Comparison of ENCODE assay signal across 8 cellular contexts in the genomic region with DNA sequence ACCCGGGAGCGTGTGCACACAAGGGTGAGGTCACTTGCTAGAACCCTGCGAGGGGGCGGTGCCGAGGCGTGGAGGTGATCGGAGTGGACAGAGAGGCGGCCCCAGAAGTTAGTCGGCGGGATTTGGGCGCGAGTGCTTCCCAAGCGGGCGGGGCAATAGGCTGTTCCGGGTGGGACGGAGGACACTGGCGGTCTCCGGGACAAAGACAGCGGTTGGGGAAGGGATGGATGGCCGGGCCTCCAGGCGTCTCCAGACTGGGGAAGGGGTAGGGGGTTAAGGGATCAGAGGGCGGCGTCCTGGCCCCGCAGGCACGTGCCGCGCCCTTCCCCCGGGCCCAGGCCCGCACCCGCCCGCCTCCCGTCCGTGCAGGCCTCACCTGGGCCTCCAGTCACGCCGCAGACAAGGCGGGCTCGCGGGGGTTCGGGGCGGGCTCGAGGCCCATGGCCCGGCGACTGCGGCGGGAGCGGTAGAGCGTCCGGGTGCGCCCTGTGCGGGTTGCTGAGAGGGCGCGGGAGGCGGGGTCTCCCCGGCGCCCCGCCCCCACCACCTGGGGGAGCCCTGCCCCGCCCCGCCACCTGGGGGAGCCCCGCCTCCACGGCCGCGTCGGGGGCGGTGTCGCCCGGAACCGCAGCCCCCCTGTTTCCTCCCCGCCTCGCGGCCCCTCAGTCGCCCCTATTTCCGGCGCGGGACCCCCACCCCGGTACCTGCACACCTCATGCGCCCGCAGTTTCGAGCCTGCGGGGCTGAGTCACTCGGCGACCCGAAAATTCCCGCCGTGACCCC. TPM values are rescaled to one million over a fixed set of nuclear protein-coding genes. Genes with fewer than 3 reads are reported as not detected.
DNase-seq lines count a peak whose midpoint lies in the region; ATAC-seq and TF ChIP-seq lines count a peak whose summit lies in the region.

A gene (minus strand): TSS at position 505 of the 783 bp plus-strand sequence. CDS start 945 bp downstream, outside the sequence.

- peaks cover 6% of the 10 kb centered on the region for H3K4me1 Mint-ChIP-seq in HFFc6 (ENCODE audit: low read depth)

- peaks cover 4% of the 10 kb centered on the region for H3K36me3 Mint-ChIP-seq in HFFc6 (ENCODE audit: low read depth)

- H3K9me3 Mint-ChIP-seq in HFFc6 = no peaks in the 10 kb centered on the region

- no peak for DNase-seq in HFFc6
- peak; percentile 69 for DNase-seq in NCI-H774 (lab: John Stamatoyannopoulos, UW)
- peak; percentile 62 to 75 for DNase-seq in activated T-helper 1 cell treated with anti-CD3 and anti-CD28 coated beads, Interleukin-2, amount 50 U/mL, for 16 hours (ENCODE audit: low read depth in 1 of 2, low spot score in 1 of 2)
- DNase-seq in germinal center (ENCODE audit: low spot score) = peak; percentile 98
- DNase-seq in retinal pigment epithelial cell (ENCODE audit: low read depth) = no peak
- no peak for DNase-seq in amniotic stem cell (lab: John Stamatoyannopoulos, UW)

- ATAC-seq in HG02840 (IDR thresholded peaks at IDR 0.05; ENCODE audit: low FRiP score, unreplicated experiment) = no peak

- peaks cover 11% of the 10 kb centered on the region for H3K27me3 Mint-ChIP-seq in HFFc6 (ENCODE audit: insufficient read depth)

- peak within 1 kb of the TSS; percentile 64 for H3K4me3 Mint-ChIP-seq in HFFc6

- TF ChIP-seq CTCF in HFFc6 (IDR thresholded peaks at IDR 0.05) (no peak; the same call in 1 of the 2 replicates), retinal pigment epithelial cell (conservative IDR thresholded peaks at IDR 0.05; ENCODE audit: low read depth, low read length) (no peak)

- H3K4me3 ChIP-seq in GM08714 (ENCODE audit: low read length) (peak within 1 kb of the TSS; percentile 57; the same call in 1 of the 2 replicates), retinal pigment epithelial cell (ENCODE audit: low read length) (peak within 1 kb of the TSS; percentile 47)

- no peak within 1 kb of the TSS for H3K27ac Mint-ChIP-seq in HFFc6

RNA-seq across cellular contexts. Expression of the gene that starts here (rescaled TPM):
- total RNA-seq in HFFc6 (2021; fragmentation: NEBNext Ultra II Directional; extraction: Animal tissue kit (Norgen Biotek cat#: 25700)) = 1 to 10 TPM; 2.6 to 4.2 (median 3.2) TPM

Comparison
In these comparisons a context has a peak if more than half of its experiments do, and no peak if none do; other contexts are left out.
1. DNase-seq: peak in NCI-H774 (single experiment), activated T-helper 1 cell treated with anti-CD3 and anti-CD28 coated beads, Interleukin-2, amount 50 U/mL, for 16 hours (2 of 2) and germinal center (single experiment); none in HFFc6 (single experiment), retinal pigment epithelial cell (single experiment) and amniotic stem cell (single experiment).